Comparison of ENCODE assay signal across 10 cellular contexts in genomic region chr15:73696641-73697001, GRCh38. TPM values are rescaled to one million over a fixed set of nuclear protein-coding genes. Genes with fewer than 3 reads are reported as not detected.
DNase-seq lines count a peak whose midpoint lies in the region; ATAC-seq and TF ChIP-seq lines count a peak whose summit lies in the region.
"Had no signal": no experiment of that assay in that cellular context is flagged by ENCODE, and none has a peak within 500 bp of the region (broad histone marks: within the 10 kb centered on the region; RNA-seq: fewer than 3 reads in every experiment).

No MANE protein-coding gene starts in this region.

- DNase-seq in activated CD8-positive, alpha-beta T cell treated with anti-CD3 and anti-CD28 coated beads, Interleukin-2, amount 10 ng/mL, durations not matched to agents 7 days and 5 days: no peak
- no peak for DNase-seq in activated CD8-positive, alpha-beta T cell treated with anti-CD3 and anti-CD28 coated beads for 36 hours
- no peak for DNase-seq in activated CD4-positive, alpha-beta memory T cell treated with anti-CD3 and anti-CD28 coated beads, Interleukin-2, amount 10 ng/mL, durations not matched to agents 7 days and 5 days
- DNase-seq in smooth muscle cell (lab: John Stamatoyannopoulos, UW; ENCODE audit: unreplicated experiment): no peak
- no peak for DNase-seq in stimulated activated naive CD4-positive, alpha-beta T cell (lab: John Stamatoyannopoulos, UW)
- no peak for DNase-seq in brain microvascular endothelial cell

- peak overlapping the region in 3 of 4 donors; percentile 21 to 50 (median 45) for H3K27ac ChIP-seq in gastroesophageal sphincter
- peak overlapping the region; percentile 87 for H3K27ac ChIP-seq in smooth muscle cell (ENCODE audit: low read depth)
- no peak overlapping the region for H3K27ac ChIP-seq in brain microvascular endothelial cell
- H3K27ac ChIP-seq: cardiac muscle cell had no signal

- ATAC-seq in activated CD8-positive, alpha-beta T cell treated with anti-CD3 and anti-CD28 coated beads, Interleukin-2, amount 10 ng/mL, durations not matched to agents 7 days and 5 days: no peak
- ATAC-seq in activated CD8-positive, alpha-beta T cell treated with anti-CD3 and anti-CD28 coated beads for 36 hours: no peak
- no peak for ATAC-seq in gastroesophageal sphincter
- ATAC-seq in HG03439 (IDR thresholded peaks at IDR 0.05; ENCODE audit: unreplicated experiment): no peak

- peak overlapping the region; percentile 73 for H3K4me2 ChIP-seq in smooth muscle cell

- peaks cover 35% of the 10 kb centered on the region for H3K4me1 Mint-ChIP-seq in activated CD8-positive, alpha-beta T cell treated with anti-CD3 and anti-CD28 coated beads, Interleukin-2, amount 10 ng/mL, durations not matched to agents 7 days and 5 days (ENCODE audit: low read depth)
- peaks cover 19% of the 10 kb centered on the region for H3K4me1 Mint-ChIP-seq in activated CD8-positive, alpha-beta T cell treated with anti-CD3 and anti-CD28 coated beads for 36 hours (ENCODE audit: low read depth)
- H3K4me1 Mint-ChIP-seq in activated CD4-positive, alpha-beta memory T cell treated with anti-CD3 and anti-CD28 coated beads, Interleukin-2, amount 10 ng/mL, durations not matched to agents 7 days and 5 days: peaks cover 57% of the 10 kb centered on the region

- no peak for TF ChIP-seq POLR2A in gastroesophageal sphincter (IDR thresholded peaks at IDR 0.05)

- POLR2A ChIA-PET in activated CD8-positive, alpha-beta T cell treated with anti-CD3 and anti-CD28 coated beads, Interleukin-2, amount 10 ng/mL, durations not matched to agents 7 days and 5 days (lab: Charles Lee): interaction anchor here (1.3 kb wide), 1 partner anchor 14 kb away, joined by 3 read pairs; no protein-coding TSS in a partner anchor
- POLR2A ChIA-PET in activated CD8-positive, alpha-beta T cell treated with anti-CD3 and anti-CD28 coated beads for 36 hours (lab: Charles Lee): interaction anchor here (0.6 to 1.2 kb wide), 2 partner anchors 9 to 194 kb away, joined by 4 read pairs; no protein-coding TSS in a partner anchor
- POLR2A ChIA-PET in activated CD4-positive, alpha-beta memory T cell treated with anti-CD3 and anti-CD28 coated beads, Interleukin-2, amount 10 ng/mL, durations not matched to agents 7 days and 5 days (lab: Charles Lee): interaction anchor here (1.1 to 4.8 kb wide), 5 partner anchors 10 to 66 kb away, joined by 4 to 30 read pairs (median 12); no protein-coding TSS in a partner anchor

- peaks cover 8% of the 10 kb centered on the region for H3F3A ChIP-seq in smooth muscle cell (ENCODE audit: low read depth)

- peak overlapping the region; percentile 35 for H3K9ac ChIP-seq in smooth muscle cell (ENCODE audit: low read depth)

- H3K27ac Mint-ChIP-seq in activated CD8-positive, alpha-beta T cell treated with anti-CD3 and anti-CD28 coated beads, Interleukin-2, amount 10 ng/mL, durations not matched to agents 7 days and 5 days: no peak overlapping the region
- no peak overlapping the region for H3K27ac Mint-ChIP-seq in activated CD8-positive, alpha-beta T cell treated with anti-CD3 and anti-CD28 coated beads for 36 hours
- peak overlapping the region; percentile 29 for H3K27ac Mint-ChIP-seq in activated CD4-positive, alpha-beta memory T cell treated with anti-CD3 and anti-CD28 coated beads, Interleukin-2, amount 10 ng/mL, durations not matched to agents 7 days and 5 days

- H3K27me3 ChIP-seq in gastroesophageal sphincter: no peaks in the 10 kb centered on the region
- no peaks in the 10 kb centered on the region for H3K27me3 ChIP-seq in smooth muscle cell (ENCODE audit: low read depth)
- no peaks in the 10 kb centered on the region for H3K27me3 ChIP-seq in brain microvascular endothelial cell (replicated peaks)
- H3K27me3 ChIP-seq: cardiac muscle cell had no signal

- peaks cover 0 to 61% (median 43%) of the 10 kb centered on the region in 3 donors for H3K4me1 ChIP-seq in gastroesophageal sphincter
- peaks cover 15% of the 10 kb centered on the region for H3K4me1 ChIP-seq in smooth muscle cell (ENCODE audit: low read depth)

- CTCF ChIA-PET in activated CD8-positive, alpha-beta T cell treated with anti-CD3 and anti-CD28 coated beads, Interleukin-2, amount 10 ng/mL, durations not matched to agents 7 days and 5 days (lab: Charles Lee): interaction anchor here (0.8 to 10.0 kb wide), 7 partner anchors 8 to 211 kb away, joined by 3 to 228 read pairs (median 4); partner anchors contain the start of gene NPTN
- CTCF ChIA-PET in activated CD8-positive, alpha-beta T cell treated with anti-CD3 and anti-CD28 coated beads for 36 hours (lab: Charles Lee): interaction anchor here (1.2 to 13.0 kb wide), 3 partner anchors 9 to 59 kb away, joined by 7 to 349 read pairs (median 165); partner anchors contain the start of gene NPTN
- CTCF ChIA-PET in activated CD4-positive, alpha-beta memory T cell treated with anti-CD3 and anti-CD28 coated beads, Interleukin-2, amount 10 ng/mL, durations not matched to agents 7 days and 5 days (lab: Charles Lee): interaction anchor here (0.7 to 8.9 kb wide), 6 partner anchors 20 to 973 kb away, joined by 3 to 172 read pairs (median 18); partner anchors contain the start of gene NPTN

- H3K79me2 ChIP-seq in smooth muscle cell (ENCODE audit: low read depth): peaks cover 90% of the 10 kb centered on the region

- no peak for TF ChIP-seq EP300 in gastroesophageal sphincter (IDR thresholded peaks at IDR 0.05)

- H3K27me3 Mint-ChIP-seq in activated CD8-positive, alpha-beta T cell treated with anti-CD3 and anti-CD28 coated beads, Interleukin-2, amount 10 ng/mL, durations not matched to agents 7 days and 5 days (ENCODE audit: low read depth): peaks cover 59% of the 10 kb centered on the region
- H3K27me3 Mint-ChIP-seq in activated CD8-positive, alpha-beta T cell treated with anti-CD3 and anti-CD28 coated beads for 36 hours: peaks cover 56% of the 10 kb centered on the region
- H3K27me3 Mint-ChIP-seq in activated CD4-positive, alpha-beta memory T cell treated with anti-CD3 and anti-CD28 coated beads, Interleukin-2, amount 10 ng/mL, durations not matched to agents 7 days and 5 days: peaks cover 55% of the 10 kb centered on the region

- H3K4me3 ChIP-seq in gastroesophageal sphincter (no peak overlapping the region), smooth muscle cell (no peak overlapping the region), brain microvascular endothelial cell (ENCODE audit: low read depth, low read length) (no peak overlapping the region)
- H3K4me3 ChIP-seq: cardiac muscle cell had no signal

- intact Hi-C loops in activated CD8-positive, alpha-beta T cell treated with anti-CD3 and anti-CD28 coated beads for 36 hours (cut with micrococcal nuclease): no loop called here

- H2AFZ ChIP-seq in smooth muscle cell (ENCODE audit: low read depth): no peak overlapping the region

- WGBS in gastroesophageal sphincter (ENCODE audit: low coverage in 1 of 2), 2 donors: 60% methylated on average over 1 of the region's 1 CpG; no CpG with 5 or more reads in 1 of the 2 donors
- WGBS in smooth muscle cell (ENCODE audit: low lambda C conversion rate): 70% methylated on average over 1 of the region's 1 CpG

- H3K4me3 Mint-ChIP-seq in activated CD8-positive, alpha-beta T cell treated with anti-CD3 and anti-CD28 coated beads, Interleukin-2, amount 10 ng/mL, durations not matched to agents 7 days and 5 days: peak overlapping the region; percentile 30
- no peak overlapping the region for H3K4me3 Mint-ChIP-seq in activated CD8-positive, alpha-beta T cell treated with anti-CD3 and anti-CD28 coated beads for 36 hours
- H3K4me3 Mint-ChIP-seq in activated CD4-positive, alpha-beta memory T cell treated with anti-CD3 and anti-CD28 coated beads, Interleukin-2, amount 10 ng/mL, durations not matched to agents 7 days and 5 days: peak overlapping the region; percentile 33

- in situ Hi-C loops in brain microvascular endothelial cell (cut with HindIII; ENCODE audit: low pct_ligation_motif_present, low sequenced_read_pairs): no loop called here

- no peaks in the 10 kb centered on the region for H3K9me3 ChIP-seq in gastroesophageal sphincter
- no peaks in the 10 kb centered on the region for H3K9me3 ChIP-seq in smooth muscle cell (replicated peaks; ENCODE audit: low read depth)

- H3K36me3 ChIP-seq in gastroesophageal sphincter: peaks cover 0 to 18% of the 10 kb centered on the region in 2 donors
- H3K36me3 ChIP-seq in smooth muscle cell (ENCODE audit: low read depth): no peaks in the 10 kb centered on the region
- peaks cover 10% of the 10 kb centered on the region for H3K36me3 ChIP-seq in brain microvascular endothelial cell (replicated peaks)
- H3K36me3 ChIP-seq: cardiac muscle cell had no signal

- H4K20me1 ChIP-seq in smooth muscle cell (ENCODE audit: low read depth): peaks cover 100% of the 10 kb centered on the region

- TF ChIP-seq CTCF in activated CD8-positive, alpha-beta T cell treated with anti-CD3 and anti-CD28 coated beads for 36 hours (IDR thresholded peaks at IDR 0.05): no peak
- TF ChIP-seq CTCF in gastroesophageal sphincter (IDR thresholded peaks at IDR 0.05) (no peak), smooth muscle cell (IDR thresholded peaks at IDR 0.05; ENCODE audit: borderline replicate concordance, insufficient read depth, poor library complexity, severe bottlenecking) (no peak), brain microvascular endothelial cell (IDR thresholded peaks at IDR 0.05; ENCODE audit: low read depth, low read length, missing control alignments) (no peak)

- no peaks in the 10 kb centered on the region for H3K9me3 Mint-ChIP-seq in activated CD8-positive, alpha-beta T cell treated with anti-CD3 and anti-CD28 coated beads, Interleukin-2, amount 10 ng/mL, durations not matched to agents 7 days and 5 days (ENCODE audit: insufficient read depth)
- no peaks in the 10 kb centered on the region for H3K9me3 Mint-ChIP-seq in activated CD8-positive, alpha-beta T cell treated with anti-CD3 and anti-CD28 coated beads for 36 hours
- no peaks in the 10 kb centered on the region for H3K9me3 Mint-ChIP-seq in activated CD4-positive, alpha-beta memory T cell treated with anti-CD3 and anti-CD28 coated beads, Interleukin-2, amount 10 ng/mL, durations not matched to agents 7 days and 5 days

- no peaks in the 10 kb centered on the region for H3K36me3 Mint-ChIP-seq in activated CD8-positive, alpha-beta T cell treated with anti-CD3 and anti-CD28 coated beads, Interleukin-2, amount 10 ng/mL, durations not matched to agents 7 days and 5 days (ENCODE audit: low read depth)
- H3K36me3 Mint-ChIP-seq in activated CD8-positive, alpha-beta T cell treated with anti-CD3 and anti-CD28 coated beads for 36 hours (ENCODE audit: low read depth): no peaks in the 10 kb centered on the region
- no peaks in the 10 kb centered on the region for H3K36me3 Mint-ChIP-seq in activated CD4-positive, alpha-beta memory T cell treated with anti-CD3 and anti-CD28 coated beads, Interleukin-2, amount 10 ng/mL, durations not matched to agents 7 days and 5 days (ENCODE audit: low read depth)

RNA-seq across cellular contexts. Expression of gene CD276, which starts 12.4 kb away (rescaled TPM):
- total RNA-seq in activated CD8-positive, alpha-beta T cell treated with anti-CD3 and anti-CD28 coated beads, Interleukin-2, amount 10 ng/mL, durations not matched to agents 7 days and 5 days: not detected
- under 1 TPM; 0.31 to 0.45 TPM for total RNA-seq in activated CD8-positive, alpha-beta T cell treated with anti-CD3 and anti-CD28 coated beads for 36 hours
- 1 to 10 TPM in 1 of 2 experiments, under 1 TPM in 1; 0.88 to 1.6 TPM for total RNA-seq in activated CD4-positive, alpha-beta memory T cell treated with anti-CD3 and anti-CD28 coated beads, Interleukin-2, amount 10 ng/mL, durations not matched to agents 7 days and 5 days
- total RNA-seq in gastroesophageal sphincter: 10 to 100 TPM; 34.7 to 61.5 (median 48.0) TPM
- 139 and 144 TPM in 2 replicates for total RNA-seq in smooth muscle cell
- polyA plus RNA-seq in smooth muscle cell: 257 and 312 TPM in 2 replicates

RNA-seq across cellular contexts. Expression of gene INSYN1, which starts 56.5 kb away (rescaled TPM):
- not detected for total RNA-seq in activated CD8-positive, alpha-beta T cell treated with anti-CD3 and anti-CD28 coated beads, Interleukin-2, amount 10 ng/mL, durations not matched to agents 7 days and 5 days
- total RNA-seq in activated CD8-positive, alpha-beta T cell treated with anti-CD3 and anti-CD28 coated beads for 36 hours: not detected
- total RNA-seq in activated CD4-positive, alpha-beta memory T cell treated with anti-CD3 and anti-CD28 coated beads, Interleukin-2, amount 10 ng/mL, durations not matched to agents 7 days and 5 days: not detected
- 10 to 100 TPM; 11.4 to 30.2 (median 16.3) TPM for total RNA-seq in gastroesophageal sphincter
- 1.4 and 1.6 TPM in 2 replicates for total RNA-seq in smooth muscle cell
- 3.4 and 4.0 TPM in 2 replicates for polyA plus RNA-seq in smooth muscle cell
- total RNA-seq: RPMI7951 had no signal

Comparison
In these comparisons a context has a peak if more than half of its experiments do, and no peak if none do; other contexts are left out.
1. RNA of gene CD276, which starts 12.4 kb away (total RNA-seq): 139 to 144 TPM in smooth muscle cell and 34.7 to 61.5 TPM in gastroesophageal sphincter; 0.88 to 1.6 TPM in activated CD4-positive, alpha-beta memory T cell treated with anti-CD3 and anti-CD28 coated beads, Interleukin-2, amount 10 ng/mL, durations not matched to agents 7 days and 5 days, 0.31 to 0.45 TPM in activated CD8-positive, alpha-beta T cell treated with anti-CD3 and anti-CD28 coated beads for 36 hours and not detected in activated CD8-positive, alpha-beta T cell treated with anti-CD3 and anti-CD28 coated beads, Interleukin-2, amount 10 ng/mL, durations not matched to agents 7 days and 5 days; every median in the first group is over 10 times any median in the second.